In genomic region chr1:44062656-44063055, GRCh38 we compare ENCODE assay signal across 38 cellular contexts. TPM values are rescaled to one million over a fixed set of nuclear protein-coding genes. Genes with fewer than 3 reads are reported as not detected.
"Had no signal": no experiment of that assay in that cellular context is flagged by ENCODE, and none has a peak within 500 bp of the region (broad histone marks: within the 10 kb centered on the region; RNA-seq: fewer than 3 reads in every experiment).

No MANE protein-coding gene starts in this region.

- H3K27ac ChIP-seq: adrenal gland, body of pancreas, coronary artery, dorsolateral prefrontal cortex, foreskin keratinocyte, gastrocnemius medialis, WERI-Rb-1 had no signal

- H3K9me3 Mint-ChIP-seq: activated B cell treated with CpG ODN at 0.5 μM for 24 hours; activated naive CD4-positive, alpha-beta T cell treated with anti-CD3 and anti-CD28 coated beads for 36 hours; activated naive CD4-positive, alpha-beta T cell treated with anti-CD3 and anti-CD28 coated beads, Interleukin-2, amount 50 U/mL, for 24 hours; activated naive CD8-positive, alpha-beta T cell treated with anti-CD3 and anti-CD28 coated beads for 36 hours; activated naive CD8-positive, alpha-beta T cell treated with anti-CD3 and anti-CD28 coated beads, Interleukin-2, amount 50 U/mL, for 24 hours; activated T-helper 1 cell treated with anti-CD3 and anti-CD28 coated beads, Interleukin-12 subunit alpha, Interleukin-12 subunit beta, Interleukin-2, Interleukin-4 antibody, amounts not matched to agents 30 ng/mL and 10 ng/mL and 1 ng/mL, durations not matched to agents 14 hours and 24 hours and 36 hours; activated T-helper 2 cell treated with anti-CD3 and anti-CD28 coated beads, Interferon-gamma antibody, Interleukin-2, Interleukin-4, amounts not matched to agents 10 μg/mL and 5 μg/mL and 100 μg/mL, durations not matched to agents 14 hours and 24 hours and 36 hours; central memory CD8-positive, alpha-beta T cell; dendritic cell treated with granulocyte-macrophage colony-stimulating factor and Interleukin-4, amounts not matched to agents 40 ng/mL and 50 ng/mL, for 4 days; T-helper 2 cell treated with Interferon-gamma antibody and Interleukin-4, amounts not matched to agents 5 μg/mL and 100 μg/mL, for 36 hours had no signal

- H3K9me3 ChIP-seq: adrenal gland, body of pancreas, esophagus muscularis mucosa, gastrocnemius medialis had no signal

- H3K4me1 ChIP-seq: body of pancreas, gastrocnemius medialis had no signal

- H3K4me3 ChIP-seq: adrenal gland, body of pancreas, coronary artery, dorsolateral prefrontal cortex, esophagus muscularis mucosa, gastrocnemius medialis had no signal

- H3K4me1 Mint-ChIP-seq: activated naive CD4-positive, alpha-beta T cell treated with anti-CD3 and anti-CD28 coated beads, Interleukin-2, amount 50 U/mL, for 24 hours; central memory CD8-positive, alpha-beta T cell had no signal

- H3K36me3 Mint-ChIP-seq: activated CD8-positive, alpha-beta memory T cell treated with anti-CD3 and anti-CD28 coated beads, Interleukin-2, amount 10 ng/mL, durations not matched to agents 7 days and 5 days; activated naive CD4-positive, alpha-beta T cell treated with anti-CD3 and anti-CD28 coated beads, Interleukin-2, amount 50 U/mL, for 24 hours; activated naive CD8-positive, alpha-beta T cell treated with anti-CD3 and anti-CD28 coated beads for 36 hours had no signal

- DNase-seq: activated B cell treated with CpG ODN at 0.5 μM for 24 hours; activated CD4-positive, alpha-beta T cell treated with anti-CD3 and anti-CD28 coated beads for 48 hours; activated CD4-positive, alpha-beta T cell treated with anti-CD3 and anti-CD28 coated beads, Interleukin-2, amount 50 U/mL, for 1 hour; activated CD4-positive, alpha-beta T cell treated with anti-CD3 and anti-CD28 coated beads, Interleukin-2, amount 50 U/mL, for 48 hours; activated CD8-positive, alpha-beta memory T cell treated with anti-CD3 and anti-CD28 coated beads, Interleukin-2, amount 10 ng/mL, durations not matched to agents 7 days and 5 days; activated CD8-positive, alpha-beta memory T cell treated with anti-CD3 and anti-CD28 coated beads, Interleukin-2, amount 50 U/mL, for 4 hours; activated CD8-positive, alpha-beta T cell treated with anti-CD3 and anti-CD28 coated beads, Interleukin-2, amount 10 ng/mL, durations not matched to agents 7 days and 5 days; activated effector memory CD4-positive, alpha-beta T cell treated with anti-CD3 and anti-CD28 coated beads, Interleukin-2, amount 50 U/mL, for 16 hours; activated naive CD4-positive, alpha-beta T cell treated with anti-CD3 and anti-CD28 coated beads for 36 hours; activated naive CD8-positive, alpha-beta T cell treated with anti-CD3 and anti-CD28 coated beads for 36 hours; activated naive CD8-positive, alpha-beta T cell treated with anti-CD3 and anti-CD28 coated beads, Interleukin-2, amount 50 U/mL, for 24 hours; activated T-cell treated with anti-CD3 and anti-CD28 coated beads, Interleukin-2, amount 50 U/mL, for 1 hour; activated T-cell treated with anti-CD3 and anti-CD28 coated beads, Interleukin-2, amount 50 U/mL, for 48 hours; adrenal gland; amygdala; aorta; body of pancreas; dorsolateral prefrontal cortex; effector memory CD4-positive, alpha-beta T cell; erythroblast; foreskin keratinocyte; gastrocnemius medialis; glutamatergic neuron; T-helper 1 cell; T-helper 17 cell; T1000; WERI-Rb-1 had no signal

- ATAC-seq: activated CD4-positive, CD25-positive, alpha-beta regulatory T cell treated with anti-CD3 and anti-CD28 coated beads, Interleukin-2, amount 50 U/mL, for 24 hours; activated CD8-positive, alpha-beta memory T cell treated with anti-CD3 and anti-CD28 coated beads, Interleukin-2, amount 10 ng/mL, durations not matched to agents 7 days and 5 days; activated CD8-positive, alpha-beta T cell treated with anti-CD3 and anti-CD28 coated beads, Interleukin-2, amount 10 ng/mL, durations not matched to agents 7 days and 5 days; activated naive CD8-positive, alpha-beta T cell treated with anti-CD3 and anti-CD28 coated beads, Interleukin-2, amount 50 U/mL, for 24 hours; body of pancreas; foreskin keratinocyte; gastrocnemius medialis; T-helper 17 cell had no signal

- H3K27me3 Mint-ChIP-seq: dendritic cell treated with granulocyte-macrophage colony-stimulating factor and Interleukin-4, amounts not matched to agents 40 ng/mL and 50 ng/mL, for 4 days had no signal

- H3K4me3 Mint-ChIP-seq: activated B cell treated with CpG ODN at 0.5 μM for 24 hours; activated CD8-positive, alpha-beta memory T cell treated with anti-CD3 and anti-CD28 coated beads, Interleukin-2, amount 10 ng/mL, durations not matched to agents 7 days and 5 days; activated CD8-positive, alpha-beta T cell treated with anti-CD3 and anti-CD28 coated beads, Interleukin-2, amount 10 ng/mL, durations not matched to agents 7 days and 5 days; activated naive CD4-positive, alpha-beta T cell treated with anti-CD3 and anti-CD28 coated beads for 36 hours; activated naive CD4-positive, alpha-beta T cell treated with anti-CD3 and anti-CD28 coated beads, Interleukin-2, amount 50 U/mL, for 24 hours; activated naive CD8-positive, alpha-beta T cell treated with anti-CD3 and anti-CD28 coated beads for 36 hours; activated naive CD8-positive, alpha-beta T cell treated with anti-CD3 and anti-CD28 coated beads, Interleukin-2, amount 50 U/mL, for 24 hours; activated T-helper 1 cell treated with anti-CD3 and anti-CD28 coated beads, Interleukin-12 subunit alpha, Interleukin-12 subunit beta, Interleukin-2, Interleukin-4 antibody, amounts not matched to agents 30 ng/mL and 10 ng/mL and 1 ng/mL, durations not matched to agents 14 hours and 24 hours and 36 hours; central memory CD8-positive, alpha-beta T cell; dendritic cell treated with granulocyte-macrophage colony-stimulating factor and Interleukin-4, amounts not matched to agents 40 ng/mL and 50 ng/mL, for 4 days; T-helper 17 cell; T-helper 2 cell treated with Interferon-gamma antibody and Interleukin-4, amounts not matched to agents 5 μg/mL and 100 μg/mL, for 36 hours had no signal

- H3K27ac Mint-ChIP-seq: activated B cell treated with CpG ODN at 0.5 μM for 24 hours; activated CD8-positive, alpha-beta memory T cell treated with anti-CD3 and anti-CD28 coated beads, Interleukin-2, amount 10 ng/mL, durations not matched to agents 7 days and 5 days; activated CD8-positive, alpha-beta T cell treated with anti-CD3 and anti-CD28 coated beads, Interleukin-2, amount 10 ng/mL, durations not matched to agents 7 days and 5 days; activated naive CD4-positive, alpha-beta T cell treated with anti-CD3 and anti-CD28 coated beads for 36 hours; activated naive CD4-positive, alpha-beta T cell treated with anti-CD3 and anti-CD28 coated beads, Interleukin-2, amount 50 U/mL, for 24 hours; activated naive CD8-positive, alpha-beta T cell treated with anti-CD3 and anti-CD28 coated beads for 36 hours; activated naive CD8-positive, alpha-beta T cell treated with anti-CD3 and anti-CD28 coated beads, Interleukin-2, amount 50 U/mL, for 24 hours; activated T-helper 1 cell treated with anti-CD3 and anti-CD28 coated beads, Interleukin-12 subunit alpha, Interleukin-12 subunit beta, Interleukin-2, Interleukin-4 antibody, amounts not matched to agents 30 ng/mL and 10 ng/mL and 1 ng/mL, durations not matched to agents 14 hours and 24 hours and 36 hours; activated T-helper 2 cell treated with anti-CD3 and anti-CD28 coated beads, Interferon-gamma antibody, Interleukin-2, Interleukin-4, amounts not matched to agents 10 μg/mL and 5 μg/mL and 100 μg/mL, durations not matched to agents 14 hours and 24 hours and 36 hours; dendritic cell treated with granulocyte-macrophage colony-stimulating factor and Interleukin-4, amounts not matched to agents 40 ng/mL and 50 ng/mL, for 4 days; T-helper 17 cell; T-helper 2 cell treated with Interferon-gamma antibody and Interleukin-4, amounts not matched to agents 5 μg/mL and 100 μg/mL, for 36 hours had no signal

- H3K27me3 ChIP-seq: adrenal gland, body of pancreas, dorsolateral prefrontal cortex, esophagus muscularis mucosa had no signal

- H3K36me3 ChIP-seq: adrenal gland, esophagus muscularis mucosa, gastrocnemius medialis, WERI-Rb-1 had no signal

RNA-seq across cellular contexts. Expression of gene KLF17, which starts 56.0 kb away (rescaled TPM):
- total RNA-seq: activated B cell treated with CpG ODN at 0.5 μM for 24 hours; activated CD8-positive, alpha-beta memory T cell treated with anti-CD3 and anti-CD28 coated beads for 36 hours; activated CD8-positive, alpha-beta memory T cell treated with anti-CD3 and anti-CD28 coated beads, Interleukin-2, amount 10 ng/mL, durations not matched to agents 7 days and 5 days; activated CD8-positive, alpha-beta T cell treated with anti-CD3 and anti-CD28 coated beads, Interleukin-2, amount 10 ng/mL, durations not matched to agents 7 days and 5 days; activated naive CD4-positive, alpha-beta T cell treated with anti-CD3 and anti-CD28 coated beads for 36 hours; activated naive CD8-positive, alpha-beta T cell treated with anti-CD3 and anti-CD28 coated beads for 36 hours; activated T-helper 1 cell treated with anti-CD3 and anti-CD28 coated beads, Interleukin-12 subunit alpha, Interleukin-12 subunit beta, Interleukin-2, Interleukin-4 antibody, amounts not matched to agents 30 ng/mL and 10 ng/mL and 1 ng/mL, durations not matched to agents 14 hours and 24 hours and 36 hours; activated T-helper 2 cell treated with anti-CD3 and anti-CD28 coated beads, Interferon-gamma antibody, Interleukin-2, Interleukin-4, amounts not matched to agents 10 μg/mL and 5 μg/mL and 100 μg/mL, durations not matched to agents 14 hours and 24 hours and 36 hours; body of pancreas; cerebellum; foreskin keratinocyte; gastrocnemius medialis; T-helper 17 cell had no signal
- polyA plus RNA-seq: foreskin keratinocyte had no signal
